Comparison of ENCODE assay signal across 1 cellular context in genomic region chr7:36115448-36116321, GRCh38.
TF ChIP-seq lines count a peak whose summit lies in the region.

No MANE protein-coding gene starts in this region.

TF ChIP-seq in GM12878, 131 proteins besides CTCF, POLR2A, EP300 and RAD21 (continued from another document and continues in another):
- TF ChIP-seq ZBTB4 (CRISPR knock-in tag; IDR thresholded peaks at IDR 0.05) = no peak
- no peak for TF ChIP-seq RELA (IDR thresholded peaks at IDR 0.05; ENCODE audit: borderline replicate concordance, partially characterized antibody)
- peak; percentile 98 for TF ChIP-seq RUNX3 (IDR thresholded peaks at IDR 0.05; ENCODE audit: low read length)
- TF ChIP-seq NBN (IDR thresholded peaks at IDR 0.05) = peak; percentile 41; the same call in 1 of the 2 replicates
- peak; percentile 92 for TF ChIP-seq JUND (IDR thresholded peaks at IDR 0.05; ENCODE audit: low read depth, low read length)
- TF ChIP-seq ATF7 (IDR thresholded peaks at IDR 0.05; ENCODE audit: low read depth) = peak; percentile 60
- TF ChIP-seq GABPA (IDR thresholded peaks at IDR 0.05; ENCODE audit: low read depth) = 0 out of 2 replicates have a peak, but pooled peaks have one; percentile 38
- TF ChIP-seq BCL3 (IDR thresholded peaks at IDR 0.05; ENCODE audit: borderline replicate concordance, insufficient read depth, low read depth, low read length, poor library complexity, severe bottlenecking) = peak; percentile 90
- peak; percentile 57; the same call in 1 of the 2 replicates for TF ChIP-seq PML (IDR thresholded peaks at IDR 0.05; ENCODE audit: low read length)
- TF ChIP-seq IRF3 (IDR thresholded peaks at IDR 0.05) = no peak
- peak in 1 of 2 experiments; percentile 81; a peak in 2 of 4 replicates for TF ChIP-seq ETV6 (conservative IDR thresholded peaks at IDR 0.05 in 1 of 2, IDR thresholded peaks at IDR 0.05 in 1 of 2; ENCODE audit: borderline replicate concordance in 1 of 2, low read depth in 1 of 2)
- no peak for TF ChIP-seq ZSCAN29 (IDR thresholded peaks at IDR 0.05)
- TF ChIP-seq MEF2B (IDR thresholded peaks at IDR 0.05; ENCODE audit: partially characterized antibody, poor library complexity, severe bottlenecking) = peak; percentile 74
- peak; percentile 63; the same call in 1 of the 2 replicates for TF ChIP-seq STAT3 (IDR thresholded peaks at IDR 0.05; ENCODE audit: low read depth, low read length)
- TF ChIP-seq CEBPB (IDR thresholded peaks at IDR 0.05; ENCODE audit: borderline replicate concordance in 1 of 2, low read depth in 2 of 2, low read length in 2 of 2) = peak in 1 of 2 experiments; percentile 78; a peak in 1 of 4 replicates
- TF ChIP-seq SPI1 (IDR thresholded peaks at IDR 0.05; ENCODE audit: borderline replicate concordance, insufficient read depth, low read depth, low read length) = peak; percentile 78
- peak; percentile 72; the same call in 1 of the 2 replicates for TF ChIP-seq NR2F1 (conservative IDR thresholded peaks at IDR 0.05)
- TF ChIP-seq ZBTB33 (IDR thresholded peaks at IDR 0.05) = no peak
- peak; percentile 79 for TF ChIP-seq TBL1XR1 (IDR thresholded peaks at IDR 0.05; ENCODE audit: low read depth, low read length)
- 0 out of 2 replicates have a peak, but pooled peaks have one; percentile 23 for TF ChIP-seq MAX (IDR thresholded peaks at IDR 0.05; ENCODE audit: low read depth, low read length)
- TF ChIP-seq TCF3 (IDR thresholded peaks at IDR 0.05; ENCODE audit: borderline replicate concordance, insufficient read depth, low read depth, low read length) = peak; percentile 81; the same call in 1 of the 2 replicates
- TF ChIP-seq FOXM1 (IDR thresholded peaks at IDR 0.05; ENCODE audit: low read depth, low read length) = peak; percentile 83
- 0 out of 4 replicates have a peak, but pooled peaks of 1 of the 2 experiments have one; percentile 63 for TF ChIP-seq SRF (IDR thresholded peaks at IDR 0.05; ENCODE audit: low read depth in 2 of 2, low read length in 2 of 2)
- peak; percentile 95 for TF ChIP-seq EED (IDR thresholded peaks at IDR 0.05; ENCODE audit: low read depth)
- TF ChIP-seq SMAD1 (IDR thresholded peaks at IDR 0.05; ENCODE audit: low read depth, partially characterized antibody) = peak; percentile 94
- peak; percentile 40; the same call in 1 of the 2 replicates for TF ChIP-seq BMI1 (IDR thresholded peaks at IDR 0.05; ENCODE audit: borderline replicate concordance)
- TF ChIP-seq RELB (IDR thresholded peaks at IDR 0.05; ENCODE audit: low read depth) = peak; percentile 47; the same call in 1 of the 2 replicates
- TF ChIP-seq TCF12 (IDR thresholded peaks at IDR 0.05; ENCODE audit: low read depth, low read length) = peak; percentile 69
- TF ChIP-seq ZNF384 (IDR thresholded peaks at IDR 0.05; ENCODE audit: borderline replicate concordance, low read depth, low read length) = no peak
- no peak for TF ChIP-seq WRNIP1 (IDR thresholded peaks at IDR 0.05; ENCODE audit: borderline replicate concordance, low read depth, low read length)
- TF ChIP-seq LARP7 (IDR thresholded peaks at IDR 0.05) = no peak
- peak; percentile 99 for TF ChIP-seq DPF2 (IDR thresholded peaks at IDR 0.05)
- TF ChIP-seq MTA3 (IDR thresholded peaks at IDR 0.05; ENCODE audit: borderline replicate concordance, low read length) = peak; percentile 95; the same call in 1 of the 2 replicates
- no peak for TF ChIP-seq IRF5 (IDR thresholded peaks at IDR 0.05; ENCODE audit: borderline replicate concordance)
- TF ChIP-seq JUNB (IDR thresholded peaks at IDR 0.05) = peak; percentile 98
- peak; percentile 93 for TF ChIP-seq NFIC (IDR thresholded peaks at IDR 0.05; ENCODE audit: low read depth, low read length)
- peak; percentile 35 for TF ChIP-seq PBX3 (IDR thresholded peaks at IDR 0.05; ENCODE audit: insufficient replicate concordance, low read depth, low read length)
- peak; percentile 82; the same call in 1 of the 2 replicates for TF ChIP-seq BACH1 (IDR thresholded peaks at IDR 0.05; ENCODE audit: borderline replicate concordance)
- TF ChIP-seq MXI1 (IDR thresholded peaks at IDR 0.05; ENCODE audit: low read depth, low read length) = peak; percentile 36; the same call in 1 of the 2 replicates
- TF ChIP-seq SKIL (IDR thresholded peaks at IDR 0.05; ENCODE audit: low read depth, poor library complexity, severe bottlenecking) = peak; percentile 72
- no peak for TF ChIP-seq ELK1 (IDR thresholded peaks at IDR 0.05; ENCODE audit: low read depth, low read length)
- TF ChIP-seq IRF4 (IDR thresholded peaks at IDR 0.05; ENCODE audit: low read depth, low read length) = peak; percentile 100
- peak; percentile 49; the same call in 1 of the 2 replicates for TF ChIP-seq CREB1 (IDR thresholded peaks at IDR 0.05; ENCODE audit: low read depth)
- TF ChIP-seq BCL11A (IDR thresholded peaks at IDR 0.05; ENCODE audit: low read depth, low read length) = peak; percentile 97
- peak; percentile 65; the same call in 1 of the 3 replicates for TF ChIP-seq POU2F2 (IDR thresholded peaks at IDR 0.05; ENCODE audit: borderline replicate concordance, low read depth, low read length)
- no peak for TF ChIP-seq ESRRA (IDR thresholded peaks at IDR 0.05; ENCODE audit: low read length)
- TF ChIP-seq EGR1 (IDR thresholded peaks at IDR 0.05; ENCODE audit: borderline replicate concordance in 1 of 2, low read depth in 2 of 2, low read length in 2 of 2) = peak in 1 of 2 experiments; percentile 80; a peak in 2 of 3 replicates
- TF ChIP-seq CBFB (IDR thresholded peaks at IDR 0.05; ENCODE audit: low read depth) = peak; percentile 82; the same call in 1 of the 2 replicates
- TF ChIP-seq MTA2 (IDR thresholded peaks at IDR 0.05; ENCODE audit: low read depth) = peak; percentile 76
